Comparison of ENCODE assay signal across 12 cellular contexts in the genomic region with DNA sequence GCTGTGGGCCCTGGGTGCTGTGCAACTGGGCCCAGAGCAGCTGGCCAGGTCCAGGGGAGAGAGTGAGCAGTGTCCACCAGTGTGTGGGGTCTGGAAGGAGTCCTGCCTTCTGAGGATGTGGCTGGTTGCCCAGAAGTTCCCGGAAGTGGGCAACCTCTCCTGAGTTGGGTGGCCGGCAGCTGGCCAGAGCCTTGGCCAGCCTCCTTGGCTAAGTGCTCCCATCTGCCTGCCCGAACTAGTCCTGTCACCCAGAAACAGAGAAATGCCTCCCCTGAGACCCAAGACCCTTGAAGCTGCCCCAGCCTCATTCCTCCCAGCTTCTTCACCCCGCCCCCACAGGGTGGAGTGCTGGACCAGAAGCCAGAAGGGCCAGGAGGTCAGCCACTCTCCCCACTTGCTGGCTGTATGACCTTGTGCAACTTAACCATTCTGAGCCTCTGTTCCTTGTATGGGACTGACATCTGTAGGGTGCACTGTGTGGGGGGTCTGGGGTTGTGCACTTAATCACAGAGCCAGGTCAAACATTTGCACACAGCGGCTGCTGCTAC. TPM values are rescaled to one million over a fixed set of nuclear protein-coding genes. Genes with fewer than 3 reads are reported as not detected.
DNase-seq lines count a peak whose midpoint lies in the region; ATAC-seq, FAIRE-seq and TF ChIP-seq lines count a peak whose summit lies in the region.
"Had no signal": no experiment of that assay in that cellular context is flagged by ENCODE, and none has a peak within 500 bp of the region (broad histone marks: within the 10 kb centered on the region; RNA-seq: fewer than 3 reads in every experiment).

No MANE protein-coding gene starts in this region.

- H3K4me3 ChIP-seq in astrocyte (ENCODE audit: insufficient read depth, low read depth, low read length) (no peak overlapping the region), stomach (no peak overlapping the region), HAP-1 (no peak overlapping the region)

- DNase-seq in H4 (ENCODE audit: low spot score) (peak; percentile 53), astrocyte (ENCODE audit: low read depth) (peak; percentile 34), hepatic stellate cell (ENCODE audit: low spot score) (peak; percentile 53), stomach (peak; percentile 83), HAP-1 (ENCODE audit: low spot score in 2 of 2) (no peak), HuH-7.5 (ENCODE audit: low spot score) (no peak), T-cell (no peak)
- DNase-seq: DMS153; islet precursor cell; stimulated activated CD4-positive, alpha-beta T cell treated with anti-CD3 and anti-CD28 coated beads, Interleukin-4, amount 100 ng/mL, for 1 hour had no signal

- FAIRE-seq in astrocyte (lab: Jason Lieb, UNC): no peak

- TF ChIP-seq POLR2A in stomach (IDR thresholded peaks at IDR 0.05): no peak

- TF ChIP-seq CTCF in astrocyte (IDR thresholded peaks at IDR 0.05; ENCODE audit: insufficient read depth, low read depth, low read length) (no peak), stomach (IDR thresholded peaks at IDR 0.05) (no peak)

- no peak overlapping the region for H3K9ac ChIP-seq in astrocyte (ENCODE audit: low read length)

- no peak for ATAC-seq in GM18519 (IDR thresholded peaks at IDR 0.05; ENCODE audit: low FRiP score, unreplicated experiment)
- no peak for ATAC-seq in T-cell (replicated peaks in 1 of 4)

- peaks cover 9% of the 10 kb centered on the region for H3K4me1 ChIP-seq in astrocyte (ENCODE audit: insufficient read depth, low read length)
- H3K4me1 ChIP-seq in stomach: peaks cover 24 to 48% (median 44%) of the 10 kb centered on the region in 4 donors
- no peaks in the 10 kb centered on the region for H3K4me1 ChIP-seq in HAP-1

- H4K20me1 ChIP-seq in astrocyte (ENCODE audit: insufficient read depth, low read length): no peaks in the 10 kb centered on the region

- H3K27ac ChIP-seq in astrocyte (ENCODE audit: low read depth, low read length) (no peak overlapping the region), stomach (peak overlapping the region; percentile 47 to 80 (median 76))

- H3K36me3 ChIP-seq in astrocyte (ENCODE audit: insufficient read depth, low read length) (no peaks in the 10 kb centered on the region), stomach (no peaks in the 10 kb centered on the region), HAP-1 (replicated peaks) (no peaks in the 10 kb centered on the region)

- H3K79me2 ChIP-seq in astrocyte (ENCODE audit: insufficient read depth, low read length): no peaks in the 10 kb centered on the region

- no peaks in the 10 kb centered on the region for H3K4me1 Mint-ChIP-seq in astrocyte (ENCODE audit: low read depth, unreplicated experiment)
- H3K4me1 Mint-ChIP-seq in T-cell: no peaks in the 10 kb centered on the region
- H3K4me1 Mint-ChIP-seq: central memory CD8-positive, alpha-beta T cell had no signal

- H3K27ac Mint-ChIP-seq in astrocyte (ENCODE audit: unreplicated experiment) (no peak overlapping the region), T-cell (no peak overlapping the region)

- H3K9me3 Mint-ChIP-seq in astrocyte (ENCODE audit: unreplicated experiment) (peaks cover 4% of the 10 kb centered on the region), T-cell (no peaks in the 10 kb centered on the region)
- H3K9me3 Mint-ChIP-seq: central memory CD8-positive, alpha-beta T cell had no signal

- no peaks in the 10 kb centered on the region for H3K27me3 ChIP-seq in astrocyte (ENCODE audit: insufficient read depth, low read length)
- no peaks in the 10 kb centered on the region for H3K27me3 ChIP-seq in stomach
- H3K27me3 ChIP-seq in HAP-1 (ENCODE audit: low read depth): no peaks in the 10 kb centered on the region

- intact Hi-C loops in stomach (cut with DNase I; ENCODE audit: low total_unique reads): no loop called here

- POLR2A ChIA-PET in T-cell (lab: Charles Lee): no interaction called here

- H2AFZ ChIP-seq in astrocyte (ENCODE audit: low read depth, low read length): peak overlapping the region; percentile 32

- in situ Hi-C loops in HAP-1 (cut with MboI; ENCODE audit: low sequenced_read_pairs): no loop called here

- H3K9me3 ChIP-seq in astrocyte (ENCODE audit: insufficient read depth, low read depth, low read length) (no peaks in the 10 kb centered on the region), stomach (no peaks in the 10 kb centered on the region), HAP-1 (no peaks in the 10 kb centered on the region)

- WGBS in stomach, 5 donors: 8 to 51% (median 24%) methylated on average over 3 to 5 of the region's 5 CpGs

- CTCF ChIA-PET in T-cell (lab: Charles Lee): no interaction called here

- H3K4me3 Mint-ChIP-seq in astrocyte (ENCODE audit: unreplicated experiment) (no peak overlapping the region), T-cell (no peak overlapping the region)
- H3K4me3 Mint-ChIP-seq: central memory CD8-positive, alpha-beta T cell had no signal

- H3K27me3 Mint-ChIP-seq in astrocyte (ENCODE audit: low read depth, unreplicated experiment): peaks cover 13% of the 10 kb centered on the region
- H3K27me3 Mint-ChIP-seq in T-cell: no peaks in the 10 kb centered on the region
- H3K27me3 Mint-ChIP-seq: central memory CD8-positive, alpha-beta T cell had no signal

- H3K4me2 ChIP-seq in astrocyte (ENCODE audit: low read length): peak overlapping the region; percentile 7

- no peaks in the 10 kb centered on the region for H3K36me3 Mint-ChIP-seq in astrocyte (ENCODE audit: low read depth, unreplicated experiment)
- no peaks in the 10 kb centered on the region for H3K36me3 Mint-ChIP-seq in T-cell

- no peak for TF ChIP-seq EP300 in stomach (IDR thresholded peaks at IDR 0.05)

RNA-seq across cellular contexts. Expression of gene ALAS1, which starts 7.6 kb away (rescaled TPM):
- 28.5 and 37.4 TPM in 2 replicates for total RNA-seq in H4 (2014; rRNA removed; shearing (Covaris generic))
- total RNA-seq in astrocyte: 51.4 and 56.3 TPM in 2 replicates
- 10 to 100 TPM; 19.6 to 75.3 (median 33.4) TPM for total RNA-seq in stomach
- polyA plus RNA-seq in stomach: 10 to 100 TPM; 35.6 to 59.1 (median 42.7) TPM
- total RNA-seq in T-cell: 10 to 100 TPM; 12.2 to 32.7 (median 27.1) TPM

RNA-seq across cellular contexts. Expression of gene TLR9, which starts 35.1 kb away (rescaled TPM):
- total RNA-seq in H4 (2014; rRNA removed; shearing (Covaris generic)): not detected in 2 replicates
- total RNA-seq in astrocyte: 0.25 and 0.36 TPM in 2 replicates
- not detected for total RNA-seq in stomach
- under 1 TPM in 1 of 3 donors, not detected in 2; 0.18 TPM for polyA plus RNA-seq in stomach
- 1 to 10 TPM in 3 of 5 donors, under 1 TPM in 1, not detected in 1; 0.54 to 2.9 (median 2.1) TPM for total RNA-seq in T-cell

RNA-seq across cellular contexts. Expression of gene POC1A, which starts 36.1 kb away (rescaled TPM):
- total RNA-seq in H4 (2014; rRNA removed; shearing (Covaris generic)): 5.9 and 8.1 TPM in 2 replicates
- total RNA-seq in astrocyte (3.1 and 3.7 TPM in 2 replicates), stomach (10 to 100 TPM in 1 of 5 donors, 1 to 10 TPM in 3, not detected in 1; 1.8 to 23.2 (median 3.5) TPM), T-cell (1 to 10 TPM in 3 of 5 donors, under 1 TPM in 2; 0.91 to 1.9 (median 1.7) TPM)
- 1 to 10 TPM; 3.0 to 4.4 (median 3.5) TPM for polyA plus RNA-seq in stomach

RNA-seq across cellular contexts. Expression of gene TWF2, which starts 48.6 kb away (rescaled TPM):
- total RNA-seq in H4 (2014; rRNA removed; shearing (Covaris generic)): 67.0 and 78.4 TPM in 2 replicates
- total RNA-seq in astrocyte (103 and 105 TPM in 2 replicates), stomach (100 to 1,000 TPM in 1 of 5 donors, 10 to 100 TPM in 4; 18.7 to 237 (median 39.1) TPM), T-cell (10 to 100 TPM; 49.8 to 99.9 (median 88.3) TPM)
- polyA plus RNA-seq in stomach: 10 to 100 TPM; 37.5 to 58.7 (median 40.8) TPM

RNA-seq across cellular contexts. Expression of gene PPM1M, which starts 55.2 kb away (rescaled TPM):
- total RNA-seq in H4 (2014; rRNA removed; shearing (Covaris generic)): 4.4 and 5.6 TPM in 2 replicates
- total RNA-seq in astrocyte (8.9 and 9.1 TPM in 2 replicates), stomach (10 to 100 TPM in 3 of 5 donors, 1 to 10 TPM in 2; 7.9 to 44.9 (median 11.0) TPM), T-cell (10 to 100 TPM; 63.4 to 78.1 (median 73.4) TPM)
- polyA plus RNA-seq in stomach: 10 to 100 TPM; 16.4 to 25.7 (median 19.8) TPM

Comparison
In these comparisons a context has a peak if more than half of its experiments do, and no peak if none do; other contexts are left out.
1. DNase-seq: peak in H4 (single experiment), astrocyte (single experiment), hepatic stellate cell (single experiment) and stomach (single experiment); none in HAP-1 (0 of 2), HuH-7.5 (single experiment) and T-cell (0 of 34).